ENCODE assay signal across 9 cellular contexts in the genomic region with DNA sequence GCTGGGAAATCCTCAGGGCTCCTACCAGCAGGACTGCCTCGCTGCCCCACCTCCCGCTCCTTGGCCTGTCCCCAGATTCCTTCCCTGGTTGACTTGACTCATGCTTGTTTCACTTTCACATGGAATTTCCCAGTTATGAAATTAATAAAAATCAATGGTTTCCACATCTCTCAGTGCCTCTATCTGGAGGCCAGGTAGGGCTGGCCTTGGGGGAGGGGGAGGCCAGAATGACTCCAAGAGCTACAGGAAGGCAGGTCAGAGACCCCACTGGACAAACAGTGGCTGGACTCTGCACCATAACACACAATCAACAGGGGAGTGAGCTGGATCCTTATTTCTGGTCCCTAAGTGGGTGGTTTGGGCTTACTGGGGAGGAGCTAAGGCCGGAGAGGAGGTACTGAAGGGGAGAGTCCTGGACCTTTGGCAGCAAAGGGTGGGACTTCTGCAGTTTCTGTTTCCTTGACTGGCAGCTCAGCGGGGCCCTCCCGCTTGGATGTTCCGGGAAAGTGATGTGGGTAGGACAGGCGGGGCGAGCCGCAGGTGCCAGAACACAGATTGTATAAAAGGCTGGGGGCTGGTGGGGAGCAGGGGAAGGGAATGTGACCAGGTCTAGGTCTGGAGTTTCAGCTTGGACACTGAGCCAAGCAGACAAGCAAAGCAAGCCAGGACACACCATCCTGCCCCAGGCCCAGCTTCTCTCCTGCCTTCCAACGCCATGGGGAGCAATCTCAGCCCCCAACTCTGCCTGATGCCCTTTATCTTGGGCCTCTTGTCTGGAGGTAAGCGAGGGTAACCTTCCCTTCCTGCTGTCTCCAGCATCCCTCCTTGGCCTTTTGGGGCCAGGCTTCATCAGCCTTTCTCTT. TPM values are rescaled to one million over a fixed set of nuclear protein-coding genes. Genes with fewer than 3 reads are reported as not detected.
DNase-seq lines count a peak whose midpoint lies in the region; TF ChIP-seq lines count a peak whose summit lies in the region.
"Had no signal": no experiment of that assay in that cellular context is flagged by ENCODE, and none has a peak within 500 bp of the region (broad histone marks: within the 10 kb centered on the region; RNA-seq: fewer than 3 reads in every experiment).

A gene (plus strand): TSS at position 589 of the 863 bp plus-strand sequence. CDS start 127 bp downstream, at position 716.

- TF ChIP-seq CTCF in AG10803 (conservative IDR thresholded peaks at IDR 0.05; ENCODE audit: low read length): no peak
- no peak for TF ChIP-seq CTCF in Peyer's patch (IDR thresholded peaks at IDR 0.05)
- no peak for TF ChIP-seq CTCF in esophagus squamous epithelium (IDR thresholded peaks at IDR 0.05)
- TF ChIP-seq CTCF in osteocyte (IDR thresholded peaks at IDR 0.05): no peak

- H3K36me3 ChIP-seq in Peyer's patch: no peaks in the 10 kb centered on the region
- peaks cover 0 to 8% (median 0%) of the 10 kb centered on the region in 3 donors for H3K36me3 ChIP-seq in esophagus squamous epithelium

- H3K9me3 Mint-ChIP-seq in osteocyte (ENCODE audit: unreplicated experiment): no peaks in the 10 kb centered on the region
- H3K9me3 Mint-ChIP-seq: memory B cell had no signal

- TF ChIP-seq POLR2A in Peyer's patch (IDR thresholded peaks at IDR 0.05) (peak; percentile 10 to 60), esophagus squamous epithelium (IDR thresholded peaks at IDR 0.05) (no peak)

- peak within 1 kb of the TSS; percentile 27 for H3K4me3 Mint-ChIP-seq in osteocyte (ENCODE audit: unreplicated experiment)
- H3K4me3 Mint-ChIP-seq: memory B cell had no signal

- peak within 1 kb of the TSS; percentile 90 for H3K27ac Mint-ChIP-seq in osteocyte (ENCODE audit: unreplicated experiment)
- H3K27ac Mint-ChIP-seq: memory B cell had no signal

- peaks cover 2% of the 10 kb centered on the region for H3K36me3 Mint-ChIP-seq in osteocyte (ENCODE audit: unreplicated experiment)
- H3K36me3 Mint-ChIP-seq: memory B cell had no signal

- in situ Hi-C loops in KBM-7 (cut with MboI; ENCODE audit: low pct_unique_long_range_greater_than_20kb, low sequenced_read_pairs): no loop called here

- WGBS in esophagus squamous epithelium, 2 donors: 10 to 22% methylated on average over 7 to 10 of the region's 11 CpGs

- H3K27ac ChIP-seq in Peyer's patch (peak within 1 kb of the TSS; percentile 64 to 92 (median 84)), esophagus squamous epithelium (peak within 1 kb of the TSS; percentile 76 to 97 (median 90))

- H3K27me3 Mint-ChIP-seq in osteocyte (ENCODE audit: unreplicated experiment): peaks cover 5% of the 10 kb centered on the region

- H3K4me1 ChIP-seq in Peyer's patch (peaks cover 0 to 20% (median 2%) of the 10 kb centered on the region in 4 donors), esophagus squamous epithelium (peaks cover 9 to 45% (median 30%) of the 10 kb centered on the region in 3 donors)

- H3K4me1 Mint-ChIP-seq in osteocyte (ENCODE audit: unreplicated experiment): peaks cover 22% of the 10 kb centered on the region

- no peaks in the 10 kb centered on the region for H3K9me3 ChIP-seq in Peyer's patch
- no peaks in the 10 kb centered on the region for H3K9me3 ChIP-seq in esophagus squamous epithelium

- H3K27me3 ChIP-seq in Peyer's patch (no peaks in the 10 kb centered on the region), esophagus squamous epithelium (peaks cover 0 to 13% (median 0%) of the 10 kb centered on the region in 4 donors)

- DNase-seq in AG10803 (ENCODE audit: low read depth): peak; percentile 82
- peak; percentile 36 to 90 (median 84) for DNase-seq in Peyer's patch
- DNase-seq in esophagus squamous epithelium (lab: John Stamatoyannopoulos, UW): no peak
- no peak for DNase-seq in osteocyte (ENCODE audit: extremely low spot score, unreplicated experiment)
- no peak for DNase-seq in SKM-1 treated with dmso at 0.1 percent for 144 hours (lab: John Stamatoyannopoulos, UW; ENCODE audit: unreplicated experiment)
- no peak for DNase-seq in KBM-7
- DNase-seq in hippocampal formation (lab: John Stamatoyannopoulos, UW): no peak
- DNase-seq in NOMO-1 treated with DMSO at 0.1 percent for 48 hours (lab: John Stamatoyannopoulos, UW; ENCODE audit: unreplicated experiment): no peak

- H3K4me3 ChIP-seq in AG10803 (ENCODE audit: low read length) (peak within 1 kb of the TSS; percentile 42), Peyer's patch (peak within 1 kb of the TSS in 3 of 4 donors; percentile 10 to 42 (median 39)), esophagus squamous epithelium (peak within 1 kb of the TSS; percentile 8 to 62 (median 30))

- intact Hi-C loops in esophagus squamous epithelium (cut with DNase I): no loop called here

RNA-seq across cellular contexts. Expression of the gene that starts here (rescaled TPM):
- total RNA-seq in Peyer's patch (100 to 1,000 TPM in 1 of 4 donors, 10 to 100 TPM in 3; 23.1 to 183 (median 89.9) TPM), esophagus squamous epithelium (10 to 100 TPM; 10.4 to 81.1 (median 22.4) TPM), osteocyte (4.2 and 6.9 TPM in 2 replicates)

Comparison
In these comparisons a context has a peak if more than half of its experiments do, and no peak if none do; other contexts are left out.
1. DNase-seq: peak in AG10803 (single experiment) and Peyer's patch (3 of 3); none in esophagus squamous epithelium (single experiment), osteocyte (single experiment), SKM-1 treated with dmso at 0.1 percent for 144 hours (single experiment), KBM-7 (single experiment), hippocampal formation (0 of 2) and NOMO-1 treated with DMSO at 0.1 percent for 48 hours (single experiment).
2. POLR2A ChIP-seq: peak in Peyer's patch (2 of 2); none in esophagus squamous epithelium (0 of 4).
3. Peak in every context shown above with its lines, with median percentiles within 50 percentile points of each other: H3K4me3 ChIP-seq.